ENCODE assay signal across 23 cellular contexts in genomic region chr11:126438272-126438671, GRCh38.
A peak's percentile ranks its signal among the peaks of the same experiment; 100 is the strongest.
DNase-seq lines count a peak whose midpoint lies in the region; ATAC-seq and TF ChIP-seq lines count a peak whose summit lies in the region.
"Had no signal": no experiment of that assay in that cellular context is flagged by ENCODE, and none has a peak within 500 bp of the region (broad histone marks: within the 10 kb centered on the region; RNA-seq: fewer than 3 reads in every experiment).

No MANE protein-coding gene starts in this region.

- H3K36me3 ChIP-seq in GM23248 (ENCODE audit: low read depth) (no peaks in the 10 kb centered on the region), heart right ventricle (no peaks in the 10 kb centered on the region)

- 20 to 27% methylated on average over 9 of the region's 9 CpGs for WGBS in GM23248 (ENCODE audit: low coverage in 1 of 2, low lambda C conversion rate in 2 of 2, missing lambda C conversion rate in 2 of 2), 2 experiments
- WGBS in heart right ventricle, 2 donors = 32 to 40% methylated on average over 9 of the region's 9 CpGs

- H3K79me2 ChIP-seq in GM23248 (ENCODE audit: insufficient read depth) = no peaks in the 10 kb centered on the region

- H3K4me1 ChIP-seq in GM23248 (ENCODE audit: insufficient read depth) (no peaks in the 10 kb centered on the region), heart right ventricle (peaks cover 4 to 55% (median 22%) of the 10 kb centered on the region in 9 donors)

- no peaks in the 10 kb centered on the region for H3K9me2 ChIP-seq in GM23248 (ENCODE audit: insufficient read depth)

- no peak overlapping the region for H3K9ac ChIP-seq in GM23248
- H3K9ac ChIP-seq: KMS-11 had no signal

- H3K36me3 Mint-ChIP-seq in osteocyte (ENCODE audit: unreplicated experiment) = no peaks in the 10 kb centered on the region
- H3K36me3 Mint-ChIP-seq: CD4-positive, alpha-beta memory T cell; IgD-negative memory B cell had no signal

- H3K4me3 ChIP-seq in GM23248 (no peak overlapping the region), heart right ventricle (no peak overlapping the region)
- H3K4me3 ChIP-seq: PC-9 had no signal

- H3K27ac ChIP-seq in GM23248 (no peak overlapping the region), RWPE1 (peak overlapping the region; percentile 52), heart right ventricle (peak overlapping the region in 3 of 10 donors; percentile 2 to 24 (median 13))
- H3K27ac ChIP-seq: KMS-11, PC-9 had no signal

- no peaks in the 10 kb centered on the region for H3K9me3 Mint-ChIP-seq in osteocyte (ENCODE audit: unreplicated experiment)
- H3K9me3 Mint-ChIP-seq: CD4-positive, alpha-beta memory T cell; IgD-negative memory B cell had no signal

- no peaks in the 10 kb centered on the region for H4K20me1 ChIP-seq in GM23248 (ENCODE audit: insufficient read depth)

- 0 out of 2 replicates have a peak, but pooled peaks cover 5% of the 10 kb centered on the region for H3F3A ChIP-seq in GM23248 (ENCODE audit: insufficient read depth)

- in situ Hi-C loops in GM23248 (cut with MboI) = loop anchor here (25.0 kb wide), 1 partner anchor 899 kb away; no protein-coding TSS in a partner anchor

- TF ChIP-seq POLR2A in erythroblast (IDR thresholded peaks at IDR 0.05; ENCODE audit: low read length) = no peak

- ATAC-seq in heart right ventricle (peak; percentile 18 to 75 (median 50)), HG03521 (IDR thresholded peaks at IDR 0.05; ENCODE audit: unreplicated experiment) (no peak)
- ATAC-seq in activated CD4-positive, CD25-positive, alpha-beta regulatory T cell treated with anti-CD3 and anti-CD28 coated beads, Interleukin-2, amount 50 U/mL, for 24 hours = no peak

- no peak overlapping the region for H3K4me2 ChIP-seq in GM23248 (ENCODE audit: unreplicated experiment)
- H3K4me2 ChIP-seq: KMS-11, PC-9 had no signal

- POLR2A ChIA-PET in RWPE1 (lab: Yijun Ruan, JAX; ENCODE audit: low non-redundant PET) = no interaction called here

- H3K27me3 ChIP-seq in GM23248 (replicated peaks; ENCODE audit: insufficient read depth) = no peaks in the 10 kb centered on the region
- peaks cover 0 to 8% (median 0%) of the 10 kb centered on the region in 7 donors for H3K27me3 ChIP-seq in heart right ventricle

- peaks cover 23% of the 10 kb centered on the region for H3K4me1 Mint-ChIP-seq in osteocyte (ENCODE audit: unreplicated experiment)

- CTCF ChIA-PET in RWPE1 (lab: Yijun Ruan, JAX) = no interaction called here

- H3K9me3 ChIP-seq in GM23248 (ENCODE audit: low read depth) (no peaks in the 10 kb centered on the region), heart right ventricle (no peaks in the 10 kb centered on the region)

- H3K27ac Mint-ChIP-seq in osteocyte (ENCODE audit: unreplicated experiment) = peak overlapping the region; percentile 5
- H3K27ac Mint-ChIP-seq: CD4-positive, alpha-beta memory T cell; IgD-negative memory B cell had no signal

- peak; percentile 33 for DNase-seq in GM23248
- DNase-seq in RWPE1 (ENCODE audit: low spot score) = no peak
- DNase-seq in heart right ventricle = peak in 1 of 2 donors; percentile 58
- DNase-seq in osteocyte (ENCODE audit: extremely low spot score, unreplicated experiment) = no peak
- DNase-seq in erythroblast (lab: John Stamatoyannopoulos, UW) = no peak
- DNase-seq: C1 segment of cervical spinal cord; CD4-positive, alpha-beta memory T cell; COR-L47; HCEC 1CT; MM.1S; NCI-H1048; NCI-H1417 treated with DMSO at 0.1 percent for 48 hours; NCI-H1694 treated with DMSO at 0.1 percent for 48 hours; NCI-H2081 treated with DMSO at 0.1 percent for 48 hours; NCI-H2171; NCI-H226; NCI-H510A; PC-9; SHP77 treated with DMSO at 0.1 percent for 48 hours had no signal

- H3K4me3 Mint-ChIP-seq in osteocyte (ENCODE audit: unreplicated experiment) = no peak overlapping the region
- H3K4me3 Mint-ChIP-seq: CD4-positive, alpha-beta memory T cell; IgD-negative memory B cell had no signal

- H3K27me3 Mint-ChIP-seq in osteocyte (ENCODE audit: unreplicated experiment) = no peaks in the 10 kb centered on the region

- intact Hi-C loops in heart right ventricle (cut with DNase I) = loop anchor here in 7 of 10 donors (1.0 to 10.0 kb wide), 4 partner anchors 123 to 553 kb away; no protein-coding TSS in a partner anchor

- no peak overlapping the region for H2AFZ ChIP-seq in GM23248
- H2AFZ ChIP-seq: PC-9 had no signal

- no peak for TF ChIP-seq CTCF in RWPE1 (conservative IDR thresholded peaks at IDR 0.05; ENCODE audit: low read depth)
- no peak for TF ChIP-seq CTCF in heart right ventricle (IDR thresholded peaks at IDR 0.05)
- TF ChIP-seq CTCF in osteocyte (IDR thresholded peaks at IDR 0.05) = no peak

Comparison
In these comparisons a context has a peak if more than half of its experiments do, and no peak if none do; other contexts are left out.
1. ATAC-seq: peak in heart right ventricle (8 of 8); none in HG03521 (single experiment) and activated CD4-positive, CD25-positive, alpha-beta regulatory T cell treated with anti-CD3 and anti-CD28 coated beads, Interleukin-2, amount 50 U/mL, for 24 hours (0 of 2).